10 cellular contexts compared by ENCODE assay signal in the genomic region with DNA sequence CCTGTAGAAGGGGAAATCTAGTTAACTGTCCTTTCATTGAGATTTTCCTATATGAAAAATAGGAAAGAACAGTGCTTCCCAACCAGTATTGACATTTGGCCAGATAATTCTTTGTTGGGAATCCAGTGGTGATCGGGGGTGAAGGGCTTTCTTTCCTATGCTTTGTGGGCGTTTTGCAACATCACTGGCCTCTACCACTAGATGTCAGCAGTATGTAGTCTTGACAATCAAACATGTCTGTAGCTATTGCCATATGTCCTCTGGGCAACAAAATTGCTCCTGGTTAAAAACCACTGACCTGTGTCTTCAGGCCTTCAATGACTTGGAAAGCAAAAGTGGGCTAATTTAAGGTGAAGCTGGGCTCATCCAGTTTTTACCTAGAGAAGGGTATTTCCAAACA.
DNase-seq lines count a peak whose midpoint lies in the region; ATAC-seq and TF ChIP-seq lines count a peak whose summit lies in the region.
"Had no signal": no experiment of that assay in that cellular context is flagged by ENCODE, and none has a peak within 500 bp of the region (broad histone marks: within the 10 kb centered on the region; RNA-seq: fewer than 3 reads in every experiment).

No MANE protein-coding gene starts in this region.

- H3K4me1 Mint-ChIP-seq in activated T-cell treated with anti-CD3 and anti-CD28 coated beads, Interleukin-2, amount 50 U/mL, for 4 hours (ENCODE audit: low read depth): no peaks in the 10 kb centered on the region
- H3K4me1 Mint-ChIP-seq: activated CD4-positive, alpha-beta memory T cell treated with anti-CD3 and anti-CD28 coated beads, Interleukin-2, amount 10 ng/mL, durations not matched to agents 7 days and 5 days had no signal

- no peaks in the 10 kb centered on the region for H3K4me1 ChIP-seq in DND-41 (ENCODE audit: insufficient read depth, low read length)

- no peaks in the 10 kb centered on the region for H4K20me1 ChIP-seq in DND-41 (ENCODE audit: insufficient read depth, low read length)

- H3K27ac ChIP-seq in DND-41 (ENCODE audit: low read length): no peak overlapping the region
- H3K27ac ChIP-seq: epithelial cell of prostate had no signal

- no peak overlapping the region for H3K9ac ChIP-seq in DND-41 (ENCODE audit: low read depth, low read length)

- no peaks in the 10 kb centered on the region for H3K36me3 ChIP-seq in DND-41 (ENCODE audit: insufficient read depth, low read length)

- DNase-seq in DND-41 (no peak), SK-N-DZ (ENCODE audit: low spot score) (peak; percentile 11), left kidney (ENCODE audit: low read depth, low spot score) (peak; percentile 34), posterior vena cava (ENCODE audit: low spot score) (no peak), NCI-H187 (lab: John Stamatoyannopoulos, UW) (no peak), Ammon's horn (ENCODE audit: low spot score) (no peak)
- no peak for DNase-seq in activated T-cell treated with anti-CD3 and anti-CD28 coated beads, Interleukin-2, amount 50 U/mL, for 4 hours
- DNase-seq: activated CD4-positive, alpha-beta memory T cell treated with anti-CD3 and anti-CD28 coated beads, Interleukin-2, amount 10 ng/mL, durations not matched to agents 7 days and 5 days had no signal

- no peaks in the 10 kb centered on the region for H3K27me3 Mint-ChIP-seq in activated T-cell treated with anti-CD3 and anti-CD28 coated beads, Interleukin-2, amount 50 U/mL, for 4 hours (ENCODE audit: low read depth)
- H3K27me3 Mint-ChIP-seq: activated CD4-positive, alpha-beta memory T cell treated with anti-CD3 and anti-CD28 coated beads, Interleukin-2, amount 10 ng/mL, durations not matched to agents 7 days and 5 days had no signal

- H3K36me3 Mint-ChIP-seq in activated T-cell treated with anti-CD3 and anti-CD28 coated beads, Interleukin-2, amount 50 U/mL, for 4 hours (ENCODE audit: insufficient read depth): no peaks in the 10 kb centered on the region

- H3K9me3 ChIP-seq in DND-41 (ENCODE audit: insufficient read depth, low read length, severe bottlenecking): no peaks in the 10 kb centered on the region

- H3K4me3 ChIP-seq in DND-41 (ENCODE audit: low read depth in 1 of 2, low read length in 2 of 2): no peak overlapping the region

- H3K27me3 ChIP-seq in DND-41 (ENCODE audit: insufficient read depth, low read length, poor library complexity): no peaks in the 10 kb centered on the region

- peak; percentile 43 for TF ChIP-seq CTCF in DND-41 (IDR thresholded peaks at IDR 0.05; ENCODE audit: borderline replicate concordance, extremely low read depth, low read length, poor library complexity, severe bottlenecking)

- H3K9me3 Mint-ChIP-seq in activated T-cell treated with anti-CD3 and anti-CD28 coated beads, Interleukin-2, amount 50 U/mL, for 4 hours: peaks cover 3% of the 10 kb centered on the region
- H3K9me3 Mint-ChIP-seq: activated CD4-positive, alpha-beta memory T cell treated with anti-CD3 and anti-CD28 coated beads, Interleukin-2, amount 10 ng/mL, durations not matched to agents 7 days and 5 days had no signal

- H3K4me3 Mint-ChIP-seq in activated T-cell treated with anti-CD3 and anti-CD28 coated beads, Interleukin-2, amount 50 U/mL, for 4 hours: no peak overlapping the region
- H3K4me3 Mint-ChIP-seq: activated CD4-positive, alpha-beta memory T cell treated with anti-CD3 and anti-CD28 coated beads, Interleukin-2, amount 10 ng/mL, durations not matched to agents 7 days and 5 days had no signal

- H3K79me2 ChIP-seq in DND-41 (ENCODE audit: insufficient read depth, low read length): no peaks in the 10 kb centered on the region

- intact Hi-C loops in posterior vena cava (cut with DNase I): no loop called here

- H3K4me2 ChIP-seq in DND-41 (ENCODE audit: insufficient read depth, low read length): no peak overlapping the region

- ATAC-seq in DND-41 (ENCODE audit: insufficient read depth, low read depth) (no peak), HG03342 (IDR thresholded peaks at IDR 0.05; ENCODE audit: unreplicated experiment) (peak; percentile 71)
- ATAC-seq in activated T-cell treated with anti-CD3 and anti-CD28 coated beads, Interleukin-2, amount 50 U/mL, for 4 hours: no peak

- H2AFZ ChIP-seq in DND-41 (ENCODE audit: low read depth, low read length): no peak overlapping the region

Comparison
In these comparisons a context has a peak if more than half of its experiments do, and no peak if none do; other contexts are left out.
1. DNase-seq: peak in SK-N-DZ (single experiment) and left kidney (single experiment); none in DND-41 (single experiment), posterior vena cava (single experiment), NCI-H187 (0 of 2), Ammon's horn (single experiment) and activated T-cell treated with anti-CD3 and anti-CD28 coated beads, Interleukin-2, amount 50 U/mL, for 4 hours (single experiment).